In the genomic region with DNA sequence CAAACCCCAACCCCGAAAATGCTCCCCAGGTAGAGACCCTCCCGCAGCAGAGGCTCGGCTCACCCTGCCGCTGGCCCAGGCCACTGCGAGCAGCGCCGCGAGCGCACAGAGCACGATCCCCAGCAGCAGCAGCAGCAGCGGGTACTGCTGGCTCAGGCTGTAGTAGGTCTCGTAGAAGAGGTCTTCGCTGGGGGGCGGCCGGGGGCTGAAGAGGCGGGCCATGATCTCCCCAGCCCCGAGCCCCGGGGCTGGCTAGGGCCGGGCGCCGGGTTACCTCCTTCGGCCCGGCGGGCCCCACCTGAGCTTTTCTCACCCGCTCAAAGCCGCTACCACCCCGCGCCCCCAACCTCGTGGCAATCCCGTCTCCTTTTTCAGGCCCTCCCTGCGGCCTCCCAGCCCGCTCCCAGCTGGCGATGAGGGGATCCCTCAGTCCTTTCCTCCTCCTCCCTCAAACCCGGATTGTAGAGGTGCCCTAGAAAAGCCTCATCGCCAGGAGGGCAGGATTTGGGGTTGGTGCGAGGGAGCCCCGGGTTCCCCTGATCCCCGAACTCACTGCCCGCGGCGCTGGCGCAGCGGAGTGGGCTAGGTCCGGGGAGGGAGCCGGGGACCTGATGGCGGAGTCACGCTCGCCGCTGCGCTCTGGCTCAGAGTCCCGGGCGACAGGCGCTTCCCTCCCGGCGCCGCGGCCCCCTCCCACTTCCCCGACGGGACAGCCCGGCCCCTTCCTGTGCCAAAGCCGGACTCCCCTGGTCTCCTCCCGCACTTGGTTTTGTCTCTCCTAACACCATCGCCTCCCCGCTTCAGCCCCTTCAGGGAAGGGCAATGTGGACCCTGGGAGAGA, we compare ENCODE assay signal across 8 cellular contexts. TPM values are rescaled to one million over a fixed set of nuclear protein-coding genes. Genes with fewer than 3 reads are reported as not detected.
A peak's percentile ranks its signal among the peaks of the same experiment; 100 is the strongest.
DNase-seq lines count a peak whose midpoint lies in the region; ATAC-seq and TF ChIP-seq lines count a peak whose summit lies in the region.

A gene (minus strand): TSS at position 641 of the 841 bp plus-strand sequence. CDS start 419 bp downstream, at position 222.

- intact Hi-C loops in lower leg skin (cut with DNase I; ENCODE audit: low total_unique reads) = no loop called here

- peak; percentile 73 for DNase-seq in activated CD8-positive, alpha-beta memory T cell treated with anti-CD3 and anti-CD28 coated beads for 24 hours
- no peak for DNase-seq in activated CD8-positive, alpha-beta memory T cell treated with anti-CD3 and anti-CD28 coated beads, Interleukin-2, amount 50 U/mL, for 4 hours
- no peak for DNase-seq in chondrocyte (ENCODE audit: low spot score)
- DNase-seq in lower leg skin (ENCODE audit: low spot score in 2 of 2) = peak in 1 of 2 donors; percentile 91
- no peak for DNase-seq in thoracic aorta (ENCODE audit: low spot score)
- no peak for DNase-seq in NAMALWA (ENCODE audit: low spot score)

- H3K4me3 ChIP-seq in lower leg skin (ENCODE audit: low read depth, poor library complexity, severe bottlenecking) (peak within 1 kb of the TSS; percentile 22), thoracic aorta (peak within 1 kb of the TSS; percentile 64)

- peak within 1 kb of the TSS; percentile 73 for H3K4me3 Mint-ChIP-seq in chondrocyte (ENCODE audit: unreplicated experiment)

- no peak within 1 kb of the TSS for H3K27ac Mint-ChIP-seq in chondrocyte (ENCODE audit: unreplicated experiment)

- no peaks in the 10 kb centered on the region for H3K9me3 ChIP-seq in thoracic aorta

- 6 to 11% methylated on average over 41 to 56 of the region's 64 CpGs for WGBS in lower leg skin, 2 donors

- no peaks in the 10 kb centered on the region for H3K9me3 Mint-ChIP-seq in chondrocyte (ENCODE audit: low read depth)

- no peak for ATAC-seq in thoracic aorta (ENCODE audit: insufficient number of reproducible peaks, low FRiP score, low read depth)
- no peak for ATAC-seq in GM21360 (IDR thresholded peaks at IDR 0.05; ENCODE audit: unreplicated experiment)
- no peak for ATAC-seq in GM21619 (IDR thresholded peaks at IDR 0.05; ENCODE audit: unreplicated experiment)

- peaks cover 33% of the 10 kb centered on the region for H3K4me1 Mint-ChIP-seq in chondrocyte (ENCODE audit: low read depth)

- no peaks in the 10 kb centered on the region for H3K36me3 Mint-ChIP-seq in chondrocyte (ENCODE audit: low read depth)

- TF ChIP-seq POLR2A in lower leg skin (IDR thresholded peaks at IDR 0.05) = no peak

- H3K27ac ChIP-seq in thoracic aorta = no peak within 1 kb of the TSS

- peaks cover 3% of the 10 kb centered on the region for H3K27me3 ChIP-seq in thoracic aorta (replicated peaks; ENCODE audit: insufficient read depth)

- H3K36me3 ChIP-seq in thoracic aorta = no peaks in the 10 kb centered on the region

- H3K4me1 ChIP-seq in thoracic aorta (ENCODE audit: control insufficient read depth in 1 of 2, low read depth in 2 of 2) = peaks cover 22 to 36% of the 10 kb centered on the region in 2 donors

- TF ChIP-seq CTCF in chondrocyte (IDR thresholded peaks at IDR 0.05) (no peak), lower leg skin (IDR thresholded peaks at IDR 0.05) (no peak), thoracic aorta (IDR thresholded peaks at IDR 0.05) (no peak)

- H3K27me3 Mint-ChIP-seq in chondrocyte (ENCODE audit: low read depth) = peaks cover 14% of the 10 kb centered on the region

RNA-seq across cellular contexts. Expression of the gene that starts here (rescaled TPM):
- 1.5 to 5.2 TPM (median 3.3 TPM) in 3 replicates for total RNA-seq in chondrocyte
- total RNA-seq in lower leg skin = 10 to 100 TPM in 3 of 4 donors, 1 to 10 TPM in 1; 6.7 to 22.8 (median 16.5) TPM
- 10 to 100 TPM; 25.5 to 28.7 TPM for total RNA-seq in thoracic aorta
